ENCODE assay signal across 8 cellular contexts in the genomic region with DNA sequence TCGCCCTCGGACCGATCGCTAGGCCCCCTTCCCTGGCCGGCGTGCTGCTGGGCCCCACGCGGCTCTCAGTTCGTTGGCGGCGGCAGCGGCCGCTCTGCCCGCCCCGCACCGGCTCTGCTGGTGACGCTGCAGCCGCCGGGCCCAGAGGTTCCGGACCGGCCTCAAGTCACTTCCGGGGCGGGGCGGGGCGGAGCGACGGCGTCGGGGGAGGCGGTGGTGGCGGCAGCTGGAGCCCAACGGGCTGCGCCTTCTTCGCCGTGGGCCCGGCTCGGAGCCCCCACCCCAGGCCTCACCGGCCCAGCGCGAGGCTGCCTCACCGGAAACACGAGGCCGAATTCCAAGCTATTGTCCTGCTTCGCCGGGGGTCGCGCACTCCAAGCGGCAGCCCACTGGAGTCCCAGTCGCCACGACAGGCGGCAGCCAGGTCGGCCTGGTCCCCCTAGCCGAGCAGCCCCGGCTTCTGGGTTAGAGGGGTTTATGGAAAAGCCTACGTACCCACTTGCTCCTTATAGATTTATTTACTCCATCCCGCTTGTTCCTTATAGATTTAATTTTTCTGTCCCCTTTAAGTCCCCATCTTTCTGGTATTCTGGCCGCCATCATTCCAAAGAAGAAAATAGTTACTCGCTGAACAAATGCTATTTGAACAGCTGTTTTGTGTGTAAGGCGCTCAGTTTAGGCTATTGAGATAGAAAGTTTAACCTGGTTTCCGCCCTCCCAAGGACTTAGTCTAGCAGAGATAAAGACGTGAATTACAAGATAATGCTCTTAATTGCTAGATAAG. TPM values are rescaled to one million over a fixed set of nuclear protein-coding genes. Genes with fewer than 3 reads are reported as not detected.
DNase-seq lines count a peak whose midpoint lies in the region; ATAC-seq, FAIRE-seq and TF ChIP-seq lines count a peak whose summit lies in the region.

Gene PSME4 (minus strand): TSS at position 96 of the 784 bp plus-strand sequence. CDS start 209 bp downstream, outside the sequence.

- POLR2A ChIA-PET in AG04449 (lab: Yijun Ruan, JAX): interaction anchor here (0.6 to 1.4 kb wide), 6 partner anchors 12 to 1787 kb away, joined by 3 to 4 read pairs (median 3); no protein-coding TSS in a partner anchor
- POLR2A ChIA-PET in WTC11 (lab: Charles Lee): interaction anchor here (1.4 to 1.8 kb wide), 3 partner anchors 11 to 587 kb away, joined by 3 to 8 read pairs (median 4); no protein-coding TSS in a partner anchor

- H3K4me1 Mint-ChIP-seq in WTC11: peaks cover 20% of the 10 kb centered on the region

- no peaks in the 10 kb centered on the region for H3K9me3 Mint-ChIP-seq in WTC11

- 1% methylated on average over 37 to 61 of the region's 61 CpGs for WGBS in small intestine, 3 donors

- peak; percentile 81 for ATAC-seq in GM18873 (IDR thresholded peaks at IDR 0.05; ENCODE audit: low FRiP score, unreplicated experiment)
- peak; percentile 89 for ATAC-seq in HG03108 (IDR thresholded peaks at IDR 0.05; ENCODE audit: unreplicated experiment)
- ATAC-seq in WTC11: peak; percentile 94

- H3K4me3 ChIP-seq in AG04449 (ENCODE audit: low read depth, low read length) (peak within 1 kb of the TSS; percentile 90), bronchial epithelial cell (ENCODE audit: low read depth, low read length) (peak within 1 kb of the TSS; percentile 54), small intestine (ENCODE audit: low read depth in 1 of 2, low read length in 2 of 2) (peak within 1 kb of the TSS; percentile 83 to 96)

- no peak for TF ChIP-seq CTCF in AG04449 (IDR thresholded peaks at IDR 0.05; ENCODE audit: insufficient read depth, low read length, missing control alignments)
- no peak for TF ChIP-seq CTCF in WTC11 (IDR thresholded peaks at IDR 0.05)
- no peak for TF ChIP-seq CTCF in bronchial epithelial cell (IDR thresholded peaks at IDR 0.05; ENCODE audit: insufficient read depth, low read length, severe bottlenecking)

- FAIRE-seq in bronchial epithelial cell (lab: Jason Lieb, UNC) (no peak), small intestine (lab: Jason Lieb, UNC) (no peak)

- CTCF ChIA-PET in AG04449 (lab: Yijun Ruan, JAX): no interaction called here
- CTCF ChIA-PET in WTC11 (lab: Charles Lee): no interaction called here

- H3K27ac Mint-ChIP-seq in WTC11: peak within 1 kb of the TSS; percentile 98

- peak within 1 kb of the TSS; percentile 85 for H3K4me3 Mint-ChIP-seq in WTC11

- peak within 1 kb of the TSS; percentile 90 to 97 for H3K27ac ChIP-seq in small intestine (ENCODE audit: low read depth in 1 of 2, low read length in 1 of 2)

- no peaks in the 10 kb centered on the region for H3K9me3 ChIP-seq in small intestine (ENCODE audit: control insufficient read depth, low read depth)

- H3K36me3 ChIP-seq in bronchial epithelial cell (ENCODE audit: control insufficient read depth, insufficient read depth, low read length) (peaks cover 3% of the 10 kb centered on the region), small intestine (ENCODE audit: control insufficient read depth in 2 of 2, insufficient read depth in 2 of 2, low read length in 2 of 2) (peaks cover 0 to 5% of the 10 kb centered on the region in 2 donors)

- no peaks in the 10 kb centered on the region for H3K4me1 ChIP-seq in small intestine (ENCODE audit: control insufficient read depth in 2 of 2, insufficient read depth in 1 of 2, low read depth in 1 of 2, low read length in 1 of 2)

- H3K27me3 Mint-ChIP-seq in WTC11 (ENCODE audit: low read depth): no peaks in the 10 kb centered on the region

- peaks cover 12% of the 10 kb centered on the region for H3K36me3 Mint-ChIP-seq in WTC11

- no peak for DNase-seq in AG04449 (ENCODE audit: low read depth, low spot score)
- peak; percentile 94 for DNase-seq in NCI-H2227 (lab: John Stamatoyannopoulos, UW; ENCODE audit: unreplicated experiment)
- peak; percentile 96 for DNase-seq in WTC11 (ENCODE audit: low spot score)
- DNase-seq in bronchial epithelial cell (ENCODE audit: low read depth): peak; percentile 60
- DNase-seq in iPS-NIHi11 (ENCODE audit: low spot score): peak; percentile 97
- peak; percentile 90 for DNase-seq in small intestine

- no peaks in the 10 kb centered on the region for H3K27me3 ChIP-seq in bronchial epithelial cell (ENCODE audit: control insufficient read depth, insufficient read depth, low read length)
- no peaks in the 10 kb centered on the region for H3K27me3 ChIP-seq in small intestine (ENCODE audit: control insufficient read depth in 2 of 2, insufficient read depth in 2 of 2, low read length in 2 of 2)

TF ChIP-seq in WTC11, 78 proteins besides CTCF, POLR2A, EP300 and RAD21 (continues in another document):
- peak; percentile 28; the same call in 1 of the 2 replicates for TF ChIP-seq ESRRA (CRISPR knock-in tag; IDR thresholded peaks at IDR 0.05; ENCODE audit: borderline replicate concordance)
- no peak for TF ChIP-seq NFE2L1 (CRISPR knock-in tag; IDR thresholded peaks at IDR 0.05)
- TF ChIP-seq HMGA2 (CRISPR knock-in tag; IDR thresholded peaks at IDR 0.05): no peak
- no peak for TF ChIP-seq TCF7 (CRISPR knock-in tag; IDR thresholded peaks at IDR 0.05; ENCODE audit: low read depth)
- TF ChIP-seq HMGXB4 (CRISPR knock-in tag; IDR thresholded peaks at IDR 0.05): peak; percentile 57; the same call in 1 of the 2 replicates
- TF ChIP-seq AR (CRISPR knock-in tag; IDR thresholded peaks at IDR 0.05): no peak
- no peak for TF ChIP-seq FOXJ3 (CRISPR knock-in tag; IDR thresholded peaks at IDR 0.05; ENCODE audit: borderline replicate concordance)
- no peak for TF ChIP-seq EMX1 (CRISPR knock-in tag; IDR thresholded peaks at IDR 0.05)
- TF ChIP-seq RELA (CRISPR knock-in tag; IDR thresholded peaks at IDR 0.05; ENCODE audit: borderline replicate concordance): peak; percentile 75; the same call in 1 of the 2 replicates
- no peak for TF ChIP-seq ZNF396 (CRISPR knock-in tag; IDR thresholded peaks at IDR 0.05; ENCODE audit: borderline replicate concordance)
- 0 out of 2 replicates have a peak, but pooled peaks have one; percentile 40 for TF ChIP-seq KAT7 (CRISPR knock-in tag; IDR thresholded peaks at IDR 0.05; ENCODE audit: borderline replicate concordance)
- TF ChIP-seq PREB (CRISPR knock-in tag; IDR thresholded peaks at IDR 0.05; ENCODE audit: borderline replicate concordance): 0 out of 2 replicates have a peak, but pooled peaks have one; percentile 44

RNA-seq across cellular contexts. Expression of gene PSME4, which starts in this region (rescaled TPM):
- total RNA-seq in WTC11 (2021) (70.8 to 91.9 TPM (median 76.4 TPM) in 3 replicates), bronchial epithelial cell (31.3 and 39.8 TPM in 2 replicates)
- polyA plus RNA-seq in small intestine: 10 to 100 TPM; 19.9 to 21.5 (median 20.0) TPM
